ENCODE assay signal across 27 cellular contexts in genomic region chr1:215603319-215603718, GRCh38.
"Had no signal": no experiment of that assay in that cellular context is flagged by ENCODE, and none has a peak within 500 bp of the region (broad histone marks: within the 10 kb centered on the region; RNA-seq: fewer than 3 reads in every experiment).

No MANE protein-coding gene starts in this region.

- FAIRE-seq: bronchial epithelial cell had no signal

- DNase-seq: activated CD4-positive, alpha-beta memory T cell treated with anti-CD3 and anti-CD28 coated beads for 36 hours; activated CD4-positive, alpha-beta T cell treated with anti-CD3 and anti-CD28 coated beads, Interleukin-2, amount 10 ng/mL, durations not matched to agents 24 days and 14 days; activated CD4-positive, CD25-positive, alpha-beta regulatory T cell treated with anti-CD3 and anti-CD28 coated beads, Interleukin-2, amount 50 U/mL, for 72 hours; activated CD8-positive, alpha-beta memory T cell treated with anti-CD3 and anti-CD28 coated beads, Interleukin-2, amount 50 U/mL, for 48 hours; activated gamma-delta T cell; activated naive CD4-positive, alpha-beta T cell treated with anti-CD3 and anti-CD28 coated beads, Interleukin-2, amount 10 ng/mL, durations not matched to agents 7 days and 5 days; activated T-cell treated with anti-CD3 and anti-CD28 coated beads, Interleukin-2, amount 50 U/mL, for 24 hours; amygdala; esophagus squamous epithelium; gastrocnemius medialis; glutamatergic neuron; islet precursor cell; left ventricle myocardium inferior; naive thymus-derived CD4-positive, alpha-beta T cell; right cardiac atrium; stimulated activated CD4-positive, alpha-beta T cell treated with anti-CD3 and anti-CD28 coated beads, Interleukin-12 subunit alpha, Interleukin-12 subunit beta, amount 100 ng/mL, for 4 hours; stimulated activated CD4-positive, alpha-beta T cell treated with anti-CD3 and anti-CD28 coated beads, Interleukin-4, amount 100 ng/mL, for 1 hour; stimulated activated naive CD8-positive, alpha-beta T cell treated with anti-CD3 and anti-CD28 coated beads, Interleukin-15, Interleukin-2, amounts not matched to agents 100 U/mL and 50 U/mL, for 24 hours; T1000; trophoblast cell; uterus had no signal

- H3K36me3 Mint-ChIP-seq: activated naive CD4-positive, alpha-beta T cell treated with anti-CD3 and anti-CD28 coated beads, Interleukin-2, amount 10 ng/mL, durations not matched to agents 7 days and 5 days had no signal

- H3K4me1 ChIP-seq: gastrocnemius medialis, uterus had no signal

- H3K27me3 ChIP-seq: esophagus squamous epithelium, gastrocnemius medialis, hepatocyte, uterus had no signal

- H3K27ac Mint-ChIP-seq: activated CD4-positive, alpha-beta memory T cell treated with anti-CD3 and anti-CD28 coated beads for 36 hours; activated CD4-positive, alpha-beta T cell treated with anti-CD3 and anti-CD28 coated beads, Interleukin-2, amount 10 ng/mL, durations not matched to agents 24 days and 14 days; activated naive CD4-positive, alpha-beta T cell treated with anti-CD3 and anti-CD28 coated beads, Interleukin-2, amount 10 ng/mL, durations not matched to agents 7 days and 5 days; activated T-cell treated with anti-CD3 and anti-CD28 coated beads, Interleukin-2, amount 50 U/mL, for 24 hours; dendritic cell treated with granulocyte-macrophage colony-stimulating factor and Interleukin-4, amounts not matched to agents 40 ng/mL and 50 ng/mL, for 4 days; naive thymus-derived CD4-positive, alpha-beta T cell had no signal

- H3K4me3 ChIP-seq: esophagus squamous epithelium, gastrocnemius medialis, hepatocyte, left ventricle myocardium inferior, thoracic aorta, uterus had no signal

- H2AFZ ChIP-seq: hepatocyte had no signal

- H3K4me1 Mint-ChIP-seq: activated CD4-positive, alpha-beta T cell treated with anti-CD3 and anti-CD28 coated beads, Interleukin-2, amount 10 ng/mL, durations not matched to agents 24 days and 14 days; activated naive CD4-positive, alpha-beta T cell treated with anti-CD3 and anti-CD28 coated beads, Interleukin-2, amount 10 ng/mL, durations not matched to agents 7 days and 5 days; central memory CD8-positive, alpha-beta T cell; naive thymus-derived CD4-positive, alpha-beta T cell had no signal

- H3K27ac ChIP-seq: epithelial cell of prostate, gastrocnemius medialis, hepatocyte, left ventricle myocardium inferior, thoracic aorta, uterus had no signal

- H3K4me2 ChIP-seq: hepatocyte had no signal

- H3K27me3 Mint-ChIP-seq: activated CD4-positive, alpha-beta memory T cell treated with anti-CD3 and anti-CD28 coated beads for 36 hours; activated CD4-positive, alpha-beta T cell treated with anti-CD3 and anti-CD28 coated beads, Interleukin-2, amount 10 ng/mL, durations not matched to agents 24 days and 14 days; activated naive CD4-positive, alpha-beta T cell treated with anti-CD3 and anti-CD28 coated beads, Interleukin-2, amount 10 ng/mL, durations not matched to agents 7 days and 5 days; activated T-cell treated with anti-CD3 and anti-CD28 coated beads, Interleukin-2, amount 50 U/mL, for 24 hours; central memory CD8-positive, alpha-beta T cell; dendritic cell treated with granulocyte-macrophage colony-stimulating factor and Interleukin-4, amounts not matched to agents 40 ng/mL and 50 ng/mL, for 4 days; naive thymus-derived CD4-positive, alpha-beta T cell had no signal

- H3K79me2 ChIP-seq: hepatocyte had no signal

- H3K4me3 Mint-ChIP-seq: activated CD4-positive, alpha-beta memory T cell treated with anti-CD3 and anti-CD28 coated beads for 36 hours; activated CD4-positive, alpha-beta T cell treated with anti-CD3 and anti-CD28 coated beads, Interleukin-2, amount 10 ng/mL, durations not matched to agents 24 days and 14 days; activated naive CD4-positive, alpha-beta T cell treated with anti-CD3 and anti-CD28 coated beads, Interleukin-2, amount 10 ng/mL, durations not matched to agents 7 days and 5 days; activated T-cell treated with anti-CD3 and anti-CD28 coated beads, Interleukin-2, amount 50 U/mL, for 24 hours; central memory CD8-positive, alpha-beta T cell; dendritic cell treated with granulocyte-macrophage colony-stimulating factor and Interleukin-4, amounts not matched to agents 40 ng/mL and 50 ng/mL, for 4 days; naive thymus-derived CD4-positive, alpha-beta T cell had no signal

- H3K9me3 Mint-ChIP-seq: activated CD4-positive, alpha-beta memory T cell treated with anti-CD3 and anti-CD28 coated beads for 36 hours; activated CD4-positive, alpha-beta T cell treated with anti-CD3 and anti-CD28 coated beads, Interleukin-2, amount 10 ng/mL, durations not matched to agents 24 days and 14 days; activated naive CD4-positive, alpha-beta T cell treated with anti-CD3 and anti-CD28 coated beads, Interleukin-2, amount 10 ng/mL, durations not matched to agents 7 days and 5 days; activated T-cell treated with anti-CD3 and anti-CD28 coated beads, Interleukin-2, amount 50 U/mL, for 24 hours; central memory CD8-positive, alpha-beta T cell; dendritic cell treated with granulocyte-macrophage colony-stimulating factor and Interleukin-4, amounts not matched to agents 40 ng/mL and 50 ng/mL, for 4 days; naive thymus-derived CD4-positive, alpha-beta T cell had no signal

- H3K9me3 ChIP-seq: esophagus squamous epithelium, gastrocnemius medialis, left ventricle myocardium inferior, thoracic aorta, uterus had no signal

- ATAC-seq: gastrocnemius medialis; naive thymus-derived CD4-positive, alpha-beta T cell; right cardiac atrium; stimulated activated naive CD8-positive, alpha-beta T cell treated with anti-CD3 and anti-CD28 coated beads, Interleukin-15, Interleukin-2, amounts not matched to agents 100 U/mL and 50 U/mL, for 24 hours had no signal

- H3K36me3 ChIP-seq: uterus had no signal
